ENCODE assay signal across 13 cellular contexts in genomic region chr11:19633276-19633675, GRCh38.
A peak's percentile ranks its signal among the peaks of the same experiment; 100 is the strongest.
DNase-seq lines count a peak whose midpoint lies in the region; ATAC-seq and TF ChIP-seq lines count a peak whose summit lies in the region.
"Had no signal": no experiment of that assay in that cellular context is flagged by ENCODE, and none has a peak within 500 bp of the region (broad histone marks: within the 10 kb centered on the region; RNA-seq: fewer than 3 reads in every experiment).

No MANE protein-coding gene starts in this region.

- 48 to 72% methylated on average over 7 of the region's 7 CpGs for WGBS in heart right ventricle, 2 donors
- 54 to 73% (median 59%) methylated on average over 7 of the region's 7 CpGs for WGBS in psoas muscle, 3 donors

- no peaks in the 10 kb centered on the region for H3K27me3 ChIP-seq in heart right ventricle
- no peaks in the 10 kb centered on the region for H3K27me3 ChIP-seq in psoas muscle (ENCODE audit: insufficient read depth in 3 of 3, low read length in 2 of 3)
- H3K27me3 ChIP-seq in BE2C = no peaks in the 10 kb centered on the region

- intact Hi-C loops in heart right ventricle (cut with DNase I) = loop anchor here in 1 of 10 donors (5.0 kb wide), 1 partner anchor 39 kb away; no protein-coding TSS in a partner anchor
- intact Hi-C loops in psoas muscle (cut with DNase I) = no loop called here

- TF ChIP-seq CTCF in heart right ventricle (IDR thresholded peaks at IDR 0.05) (no peak), psoas muscle (IDR thresholded peaks at IDR 0.05) (no peak), BE2C (IDR thresholded peaks at IDR 0.05; ENCODE audit: low read depth, low read length) (no peak)

- DNase-seq in AG08396 (ENCODE audit: low spot score) (peak; percentile 16), heart right ventricle (peak in 1 of 2 donors; percentile 38), psoas muscle (peak; percentile 79 to 86), BE2C (no peak), DMS114 treated with DMSO at 0.1 percent for 48 hours (lab: John Stamatoyannopoulos, UW; ENCODE audit: unreplicated experiment) (no peak)
- DNase-seq: activated CD4-positive, alpha-beta T cell treated with anti-CD3 and anti-CD28 coated beads, Interleukin-2, amount 50 U/mL, for 48 hours; activated naive CD4-positive, alpha-beta T cell treated with anti-CD3 and anti-CD28 coated beads for 36 hours; NCI-H1048; NK-92 treated with Interleukin-12 subunit alpha and Interleukin-12 subunit beta, amount 100 ng/mL, for 24 hours; stimulated activated CD4-positive, alpha-beta T cell treated with anti-CD3 and anti-CD28 coated beads, Interleukin-15, amount 100 ng/mL, for 24 hours had no signal

- H3K9me3 ChIP-seq in heart right ventricle (peaks cover 0 to 13% (median 0%) of the 10 kb centered on the region in 11 donors), psoas muscle (no peaks in the 10 kb centered on the region), BE2C (no peaks in the 10 kb centered on the region)

- H3K27ac ChIP-seq in heart right ventricle (peak overlapping the region in 1 of 10 donors; percentile 4), psoas muscle (no peak overlapping the region)

- H3K36me3 ChIP-seq in heart right ventricle (no peaks in the 10 kb centered on the region), psoas muscle (ENCODE audit: insufficient read depth in 1 of 2, low read depth in 1 of 2) (no peaks in the 10 kb centered on the region), BE2C (no peaks in the 10 kb centered on the region)

- peak; percentile 21 for ATAC-seq in SK-N-SH treated with all-trans-retinoic acid at 6 μM for 48 hours
- peak; percentile 32 to 86 (median 66) for ATAC-seq in heart right ventricle
- ATAC-seq in psoas muscle = peak; percentile 32 to 86 (median 82)
- no peak for ATAC-seq in GM18907 (IDR thresholded peaks at IDR 0.05; ENCODE audit: unreplicated experiment)
- no peak for ATAC-seq in HG03378 (IDR thresholded peaks at IDR 0.05; ENCODE audit: unreplicated experiment)

- no peak overlapping the region for H3K4me3 ChIP-seq in heart right ventricle
- H3K4me3 ChIP-seq in psoas muscle = no peak overlapping the region
- H3K4me3 ChIP-seq in BE2C (ENCODE audit: low read depth, low read length) = no peak overlapping the region

- H3K4me1 ChIP-seq in heart right ventricle = peaks cover 0 to 32% (median 17%) of the 10 kb centered on the region in 9 donors
- H3K4me1 ChIP-seq in psoas muscle = no peaks in the 10 kb centered on the region
- H3K4me1 ChIP-seq in BE2C = no peaks in the 10 kb centered on the region

TF ChIP-seq in SK-N-SH treated with all-trans-retinoic acid at 6 μM for 48 hours, 23 proteins besides CTCF, POLR2A, EP300 and RAD21:
- TF ChIP-seq SNAI2 (CRISPR knock-in tag; IDR thresholded peaks at IDR 0.05) = no peak
- TF ChIP-seq ZNF70 (CRISPR knock-in tag; IDR thresholded peaks at IDR 0.05) = no peak
- no peak for TF ChIP-seq TCF4 (CRISPR knock-in tag; IDR thresholded peaks at IDR 0.05; ENCODE audit: borderline replicate concordance)
- no peak for TF ChIP-seq CSDC2 (CRISPR knock-in tag; IDR thresholded peaks at IDR 0.05)
- TF ChIP-seq CSRNP3 (CRISPR knock-in tag; IDR thresholded peaks at IDR 0.05) = no peak
- TF ChIP-seq ESRRG (CRISPR knock-in tag; IDR thresholded peaks at IDR 0.05) = no peak
- no peak for TF ChIP-seq POU6F1 (CRISPR knock-in tag; IDR thresholded peaks at IDR 0.05; ENCODE audit: borderline replicate concordance, low read depth)
- TF ChIP-seq OSR1 (CRISPR knock-in tag; IDR thresholded peaks at IDR 0.05) = no peak
- no peak for TF ChIP-seq ZFP3 (CRISPR knock-in tag; IDR thresholded peaks at IDR 0.05)
- TF ChIP-seq ZNF565 (CRISPR knock-in tag; conservative IDR thresholded peaks at IDR 0.05; ENCODE audit: low read depth) = no peak
- TF ChIP-seq BACH2 (CRISPR knock-in tag; IDR thresholded peaks at IDR 0.05; ENCODE audit: borderline replicate concordance) = no peak
- no peak for TF ChIP-seq ZFP30 (CRISPR knock-in tag; IDR thresholded peaks at IDR 0.05)
- no peak for TF ChIP-seq ZC3H10 (CRISPR knock-in tag; IDR thresholded peaks at IDR 0.05)
- TF ChIP-seq RARB (CRISPR knock-in tag; IDR thresholded peaks at IDR 0.05) = no peak
- no peak for TF ChIP-seq PPARA (CRISPR knock-in tag; IDR thresholded peaks at IDR 0.05; ENCODE audit: borderline replicate concordance)
- no peak for TF ChIP-seq CREB5 (CRISPR knock-in tag; IDR thresholded peaks at IDR 0.05; ENCODE audit: low read depth)
- no peak for TF ChIP-seq ZNF8 (CRISPR knock-in tag; IDR thresholded peaks at IDR 0.05)
- TF ChIP-seq ARNTL (CRISPR knock-in tag; IDR thresholded peaks at IDR 0.05; ENCODE audit: borderline replicate concordance, low read depth) = no peak
- TF ChIP-seq ISL1 (CRISPR knock-in tag; IDR thresholded peaks at IDR 0.05) = no peak
TF ChIP-seq in SK-N-SH treated with all-trans-retinoic acid at 6 μM for 48 hours: peak in this region for 0.

Comparison
In these comparisons a context has a peak if more than half of its experiments do, and no peak if none do; other contexts are left out.
1. DNase-seq: peak in AG08396 (single experiment) and psoas muscle (2 of 2); none in BE2C (single experiment) and DMS114 treated with DMSO at 0.1 percent for 48 hours (single experiment).
2. ATAC-seq: peak in SK-N-SH treated with all-trans-retinoic acid at 6 μM for 48 hours (single experiment), heart right ventricle (8 of 8) and psoas muscle (4 of 4); none in GM18907 (single experiment) and HG03378 (single experiment).